ENCODE assay signal across 9 cellular contexts in the genomic region with DNA sequence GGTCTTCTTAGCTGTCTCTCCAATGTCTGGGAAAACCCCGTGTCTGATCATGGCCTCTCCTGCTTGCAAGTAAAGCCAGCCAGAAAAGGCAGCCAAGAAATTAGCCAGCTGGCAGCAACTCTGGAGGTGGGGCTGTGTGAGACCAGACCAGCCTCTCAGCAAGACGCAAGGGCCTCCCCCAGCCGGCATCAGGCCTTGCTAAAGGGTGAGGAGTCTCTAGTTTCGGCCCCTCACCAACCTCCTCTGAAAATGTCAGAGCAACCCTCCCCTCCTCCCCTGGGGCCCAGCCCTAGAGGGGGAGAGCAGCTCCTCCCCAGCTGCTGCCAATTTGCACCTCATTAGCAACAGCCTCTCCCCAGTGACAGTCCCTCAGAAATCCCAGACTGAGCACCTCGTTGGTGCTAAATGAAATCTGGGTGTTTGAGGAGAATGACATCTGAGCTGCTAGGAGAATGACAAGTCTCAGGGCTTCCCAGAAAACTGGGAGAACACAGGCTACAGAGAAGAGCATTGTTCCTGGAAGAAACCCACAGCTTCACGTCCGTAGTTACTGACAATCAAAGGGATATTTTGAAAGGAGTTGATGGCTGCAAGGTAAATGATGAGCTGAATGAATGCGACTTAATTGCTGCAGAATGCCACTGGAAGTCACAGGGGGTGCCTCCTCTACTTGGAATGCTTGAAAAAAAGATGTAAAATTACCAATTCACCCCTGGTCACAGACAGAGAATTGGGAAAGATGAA. TPM values are rescaled to one million over a fixed set of nuclear protein-coding genes. Genes with fewer than 3 reads are reported as not detected.
DNase-seq lines count a peak whose midpoint lies in the region; ATAC-seq and TF ChIP-seq lines count a peak whose summit lies in the region.
"Had no signal": no experiment of that assay in that cellular context is flagged by ENCODE, and none has a peak within 500 bp of the region (broad histone marks: within the 10 kb centered on the region; RNA-seq: fewer than 3 reads in every experiment).

No MANE protein-coding gene starts in this region.

- no peak overlapping the region for H3K4me3 Mint-ChIP-seq in CD8-positive, alpha-beta memory T cell

- H3K27ac Mint-ChIP-seq in CD8-positive, alpha-beta memory T cell = no peak overlapping the region

- ATAC-seq in GM21576 (IDR thresholded peaks at IDR 0.05; ENCODE audit: unreplicated experiment) (peak; percentile 61), GM21528 (IDR thresholded peaks at IDR 0.05; ENCODE audit: low FRiP score, unreplicated experiment) (no peak)

- no peaks in the 10 kb centered on the region for H3K36me3 ChIP-seq in CD8-positive, alpha-beta memory T cell (ENCODE audit: insufficient read depth, low read length)

- no peaks in the 10 kb centered on the region for H3K4me1 ChIP-seq in CD8-positive, alpha-beta memory T cell (ENCODE audit: insufficient read depth, low read length)

- DNase-seq in AG04450 (ENCODE audit: low read depth, low spot score) (peak; percentile 34), NCI-H345 treated with DMSO at 0.1 percent for 48 hours (lab: John Stamatoyannopoulos, UW; ENCODE audit: unreplicated experiment) (peak; percentile 52), globus pallidus (ENCODE audit: low spot score) (peak; percentile 26), putamen (ENCODE audit: low spot score) (peak; percentile 47)
- no peak for DNase-seq in activated effector memory CD4-positive, alpha-beta T cell treated with Interleukin-2 at 50 U/mL for 16 hours
- DNase-seq in CD8-positive, alpha-beta memory T cell = no peak
- DNase-seq: DND-41 had no signal

- H3K27me3 Mint-ChIP-seq in CD8-positive, alpha-beta memory T cell = peaks cover 14 to 38% of the 10 kb centered on the region in 2 donors

- no peak for TF ChIP-seq CTCF in AG04450 (IDR thresholded peaks at IDR 0.05; ENCODE audit: low read depth, low read length)

- no peaks in the 10 kb centered on the region for H3K9me3 ChIP-seq in AG04450 (ENCODE audit: control insufficient read depth, insufficient read depth, low read length)
- no peaks in the 10 kb centered on the region for H3K9me3 ChIP-seq in CD8-positive, alpha-beta memory T cell (ENCODE audit: low read length)

- no peak overlapping the region for H3K4me3 ChIP-seq in AG04450 (ENCODE audit: low read depth, low read length)
- no peak overlapping the region for H3K4me3 ChIP-seq in CD8-positive, alpha-beta memory T cell (ENCODE audit: low read length)

- no peaks in the 10 kb centered on the region for H3K36me3 Mint-ChIP-seq in CD8-positive, alpha-beta memory T cell

- CTCF ChIA-PET in AG04450 (lab: Charles Lee) = interaction anchor here (1.4 to 3.4 kb wide), 2 partner anchors 165 to 188 kb away, joined by 4 to 24 read pairs; no protein-coding TSS in a partner anchor
- CTCF ChIA-PET in CD8-positive, alpha-beta memory T cell (lab: Charles Lee) = no interaction called here

- no peaks in the 10 kb centered on the region for H3K9me3 Mint-ChIP-seq in CD8-positive, alpha-beta memory T cell

- no peaks in the 10 kb centered on the region for H3K27me3 ChIP-seq in AG04450 (ENCODE audit: control insufficient read depth, insufficient read depth, low read length)
- no peaks in the 10 kb centered on the region for H3K27me3 ChIP-seq in CD8-positive, alpha-beta memory T cell (ENCODE audit: insufficient read depth, low read length, poor library complexity, severe bottlenecking)

- H3K27ac ChIP-seq in AG04450 (ENCODE audit: low read depth, low read length) = no peak overlapping the region
- H3K27ac ChIP-seq in CD8-positive, alpha-beta memory T cell (ENCODE audit: low read depth, low read length) = no peak overlapping the region

- POLR2A ChIA-PET in AG04450 (lab: Yijun Ruan, JAX) = interaction anchor here (0.9 kb wide), 1 partner anchor 61 kb away, joined by 3 read pairs; no protein-coding TSS in a partner anchor
- POLR2A ChIA-PET in CD8-positive, alpha-beta memory T cell (lab: Charles Lee) = no interaction called here

- H3K4me1 Mint-ChIP-seq in CD8-positive, alpha-beta memory T cell = no peaks in the 10 kb centered on the region

RNA-seq across cellular contexts. Expression of a gene that starts 25.9 kb away (rescaled TPM):
- 3.1 TPM in 2 replicates for polyA plus RNA-seq in AG04450 (2011; rRNA removed)
- 13.8 and 14.5 TPM in 2 replicates for polyA minus RNA-seq in AG04450 (2011; rRNA and poly(A)+ RNA removed)
- total RNA-seq in CD8-positive, alpha-beta memory T cell = 1 to 10 TPM; 1.3 to 1.4 TPM
- polyA plus RNA-seq in CD8-positive, alpha-beta memory T cell = not detected

Comparison
In these comparisons a context has a peak if more than half of its experiments do, and no peak if none do; other contexts are left out.
1. DNase-seq: peak in AG04450 (single experiment), NCI-H345 treated with DMSO at 0.1 percent for 48 hours (single experiment), globus pallidus (single experiment) and putamen (single experiment); none in activated effector memory CD4-positive, alpha-beta T cell treated with Interleukin-2 at 50 U/mL for 16 hours (single experiment) and CD8-positive, alpha-beta memory T cell (0 of 5).